ENCODE assay signal across 19 cellular contexts in genomic region chr20:21516861-21517565, GRCh38. TPM values are rescaled to one million over a fixed set of nuclear protein-coding genes. Genes with fewer than 3 reads are reported as not detected.
DNase-seq lines count a peak whose midpoint lies in the region; ATAC-seq and TF ChIP-seq lines count a peak whose summit lies in the region.
"Had no signal": no experiment of that assay in that cellular context is flagged by ENCODE, and none has a peak within 500 bp of the region (broad histone marks: within the 10 kb centered on the region; RNA-seq: fewer than 3 reads in every experiment).

No MANE protein-coding gene starts in this region.

- no peak for TF ChIP-seq CTCF in thoracic aorta (IDR thresholded peaks at IDR 0.05)
- no peak for TF ChIP-seq CTCF in esophagus squamous epithelium (IDR thresholded peaks at IDR 0.05)

- H3K4me3 ChIP-seq in NT2/D1 (ENCODE audit: insufficient read length, low read depth) (peak overlapping the region; percentile 8), iPS-18a (ENCODE audit: low read length) (peak overlapping the region; percentile 19), thoracic aorta (peak overlapping the region; percentile 20), esophagus squamous epithelium (no peak overlapping the region)
- H3K4me3 ChIP-seq: prostate gland had no signal

- POLR2A ChIA-PET in activated CD4-positive, alpha-beta memory T cell treated with anti-CD3 and anti-CD28 coated beads, Interleukin-2, amount 10 ng/mL, durations not matched to agents 7 days and 5 days (lab: Charles Lee), result no interaction called here

- H3K27me3 Mint-ChIP-seq in activated naive CD4-positive, alpha-beta T cell treated with anti-CD3 and anti-CD28 coated beads, Interleukin-2, amount 50 U/mL, for 24 hours, result peaks cover 60% of the 10 kb centered on the region
- peaks cover 81% of the 10 kb centered on the region for H3K27me3 Mint-ChIP-seq in activated CD4-positive, alpha-beta memory T cell treated with anti-CD3 and anti-CD28 coated beads, Interleukin-2, amount 10 ng/mL, durations not matched to agents 7 days and 5 days

- H3K36me3 ChIP-seq in NT2/D1 (ENCODE audit: insufficient read depth, insufficient read length, low read length) (no peaks in the 10 kb centered on the region), iPS-18a (ENCODE audit: control insufficient read depth, low read depth, low read length) (no peaks in the 10 kb centered on the region), thoracic aorta (no peaks in the 10 kb centered on the region), esophagus squamous epithelium (no peaks in the 10 kb centered on the region)
- H3K36me3 ChIP-seq: prostate gland had no signal

- no peaks in the 10 kb centered on the region for H3K9me3 ChIP-seq in NT2/D1 (ENCODE audit: insufficient read depth, low read length)
- H3K9me3 ChIP-seq in iPS-18a (ENCODE audit: control insufficient read depth, low read depth, low read length), result no peaks in the 10 kb centered on the region
- H3K9me3 ChIP-seq in thoracic aorta, result no peaks in the 10 kb centered on the region
- H3K9me3 ChIP-seq in esophagus squamous epithelium, result no peaks in the 10 kb centered on the region
- H3K9me3 ChIP-seq: prostate gland had no signal

- CTCF ChIA-PET in activated CD4-positive, alpha-beta memory T cell treated with anti-CD3 and anti-CD28 coated beads, Interleukin-2, amount 10 ng/mL, durations not matched to agents 7 days and 5 days (lab: Charles Lee), result interaction anchor here (2.2 kb wide), 1 partner anchor 12 kb away, joined by 6 read pairs; no protein-coding TSS in a partner anchor

- H3K4me1 Mint-ChIP-seq in activated naive CD4-positive, alpha-beta T cell treated with anti-CD3 and anti-CD28 coated beads, Interleukin-2, amount 50 U/mL, for 24 hours, result peaks cover 51% of the 10 kb centered on the region
- H3K4me1 Mint-ChIP-seq in activated CD4-positive, alpha-beta memory T cell treated with anti-CD3 and anti-CD28 coated beads, Interleukin-2, amount 10 ng/mL, durations not matched to agents 7 days and 5 days, result peaks cover 18% of the 10 kb centered on the region

- no peak for TF ChIP-seq POLR2A in esophagus squamous epithelium (IDR thresholded peaks at IDR 0.05)

- H3K9me3 Mint-ChIP-seq in activated naive CD4-positive, alpha-beta T cell treated with anti-CD3 and anti-CD28 coated beads, Interleukin-2, amount 50 U/mL, for 24 hours, result no peaks in the 10 kb centered on the region
- H3K9me3 Mint-ChIP-seq in activated CD4-positive, alpha-beta memory T cell treated with anti-CD3 and anti-CD28 coated beads, Interleukin-2, amount 10 ng/mL, durations not matched to agents 7 days and 5 days, result no peaks in the 10 kb centered on the region

- H3K4me1 ChIP-seq in NT2/D1 (ENCODE audit: insufficient read depth, insufficient read length) (peaks cover 10% of the 10 kb centered on the region), iPS-18a (ENCODE audit: control insufficient read depth, low read depth, low read length) (peaks cover 39% of the 10 kb centered on the region), thoracic aorta (ENCODE audit: control insufficient read depth in 1 of 2, low read depth in 2 of 2) (peaks cover 9 to 42% of the 10 kb centered on the region in 2 donors), esophagus squamous epithelium (peaks cover 36 to 68% (median 47%) of the 10 kb centered on the region in 3 donors)
- H3K4me1 ChIP-seq: foreskin keratinocyte had no signal

- no peak overlapping the region for H3K27ac Mint-ChIP-seq in activated naive CD4-positive, alpha-beta T cell treated with anti-CD3 and anti-CD28 coated beads, Interleukin-2, amount 50 U/mL, for 24 hours
- H3K27ac Mint-ChIP-seq in activated CD4-positive, alpha-beta memory T cell treated with anti-CD3 and anti-CD28 coated beads, Interleukin-2, amount 10 ng/mL, durations not matched to agents 7 days and 5 days, result no peak overlapping the region

- intact Hi-C loops in esophagus squamous epithelium (cut with DNase I), result no loop called here

- H3K27ac ChIP-seq in iPS-18a (ENCODE audit: low read length) (no peak overlapping the region), thoracic aorta (no peak overlapping the region), esophagus squamous epithelium (no peak overlapping the region)
- H3K27ac ChIP-seq: foreskin keratinocyte, prostate gland had no signal

- no peak overlapping the region for H3K9ac ChIP-seq in NT2/D1 (ENCODE audit: insufficient read length, low read depth)
- no peak overlapping the region for H3K9ac ChIP-seq in iPS-18a (ENCODE audit: low read length)

- H3K4me3 Mint-ChIP-seq in activated naive CD4-positive, alpha-beta T cell treated with anti-CD3 and anti-CD28 coated beads, Interleukin-2, amount 50 U/mL, for 24 hours, result peak overlapping the region; percentile 65
- H3K4me3 Mint-ChIP-seq in activated CD4-positive, alpha-beta memory T cell treated with anti-CD3 and anti-CD28 coated beads, Interleukin-2, amount 10 ng/mL, durations not matched to agents 7 days and 5 days, result no peak overlapping the region

- ATAC-seq in thoracic aorta (ENCODE audit: insufficient number of reproducible peaks, low FRiP score, low read depth) (no peak), HG03439 (IDR thresholded peaks at IDR 0.05; ENCODE audit: unreplicated experiment) (no peak)
- ATAC-seq: foreskin keratinocyte, T-helper 17 cell had no signal

- no peak for DNase-seq in activated naive CD4-positive, alpha-beta T cell treated with Interleukin-2 at 50 U/mL for 16 hours
- DNase-seq in NT2/D1 (ENCODE audit: low read depth, low spot score) (no peak), thoracic aorta (ENCODE audit: low spot score) (no peak), esophagus squamous epithelium (lab: John Stamatoyannopoulos, UW) (no peak)
- DNase-seq in activated CD4-positive, alpha-beta memory T cell treated with anti-CD3 and anti-CD28 coated beads, Interleukin-2, amount 10 ng/mL, durations not matched to agents 7 days and 5 days, result no peak
- DNase-seq: activated CD4-positive, CD25-positive, alpha-beta regulatory T cell; Calu3; caudate nucleus; foreskin keratinocyte; GDM1; GOT3; NCI-H1694; T-helper 17 cell had no signal

- no peaks in the 10 kb centered on the region for H3K36me3 Mint-ChIP-seq in activated naive CD4-positive, alpha-beta T cell treated with anti-CD3 and anti-CD28 coated beads, Interleukin-2, amount 50 U/mL, for 24 hours
- peaks cover 11% of the 10 kb centered on the region for H3K36me3 Mint-ChIP-seq in activated CD4-positive, alpha-beta memory T cell treated with anti-CD3 and anti-CD28 coated beads, Interleukin-2, amount 10 ng/mL, durations not matched to agents 7 days and 5 days (ENCODE audit: low read depth)

- peaks cover 91% of the 10 kb centered on the region for H3K27me3 ChIP-seq in NT2/D1 (ENCODE audit: insufficient read depth, insufficient read length)
- H3K27me3 ChIP-seq in iPS-18a (ENCODE audit: control insufficient read depth, insufficient read depth, low read length), result peaks cover 97% of the 10 kb centered on the region
- H3K27me3 ChIP-seq in thoracic aorta (replicated peaks; ENCODE audit: insufficient read depth), result no peaks in the 10 kb centered on the region
- peaks cover 50 to 100% (median 72%) of the 10 kb centered on the region in 4 donors for H3K27me3 ChIP-seq in esophagus squamous epithelium

- 11 to 12% methylated on average over 15 to 17 of the region's 32 CpGs for WGBS in esophagus squamous epithelium, 2 donors

RNA-seq across cellular contexts. Expression of gene NKX2-2, which starts 3.1 kb away (rescaled TPM):
- total RNA-seq in thoracic aorta (under 1 TPM in 1 of 2 donors, not detected in 1; 0.35 TPM), esophagus squamous epithelium (not detected)
- total RNA-seq in activated CD4-positive, alpha-beta memory T cell treated with anti-CD3 and anti-CD28 coated beads, Interleukin-2, amount 10 ng/mL, durations not matched to agents 7 days and 5 days, result not detected
- total RNA-seq: Calu3, foreskin keratinocyte, liver, myocyte, T-helper 17 cell had no signal

Comparison
In these comparisons a context has a peak if more than half of its experiments do, and no peak if none do; other contexts are left out.
1. H3K4me3 ChIP-seq: peak in NT2/D1 (single experiment), iPS-18a (single experiment) and thoracic aorta (single experiment); none in esophagus squamous epithelium (0 of 4).